Comparison of ENCODE assay signal across 19 cellular contexts in genomic region chr4:73743825-73744602, GRCh38. TPM values are rescaled to one million over a fixed set of nuclear protein-coding genes. Genes with fewer than 3 reads are reported as not detected.
"Had no signal": no experiment of that assay in that cellular context is flagged by ENCODE, and none has a peak within 500 bp of the region (broad histone marks: within the 10 kb centered on the region; RNA-seq: fewer than 3 reads in every experiment).

No MANE protein-coding gene starts in this region.

- H3K9me3 ChIP-seq: right lobe of liver had no signal

- H3K4me3 ChIP-seq: gastroesophageal sphincter, right lobe of liver, tibial nerve had no signal

- H3K36me3 ChIP-seq: gastroesophageal sphincter, right lobe of liver, tibial nerve had no signal

- FAIRE-seq: colon, keratinocyte had no signal

- DNase-seq: activated CD4-positive, alpha-beta T cell treated with anti-CD3 and anti-CD28 coated beads for 1 hour; activated CD4-positive, alpha-beta T cell treated with anti-CD3 and anti-CD28 coated beads, Interleukin-2, amount 50 U/mL, for 1 hour; activated CD8-positive, alpha-beta T cell treated with anti-CD3 and anti-CD28 coated beads for 36 hours; activated naive CD4-positive, alpha-beta T cell; activated T-cell treated with anti-CD3 and anti-CD28 coated beads, Interleukin-2, amount 50 U/mL, for 72 hours; anterior cingulate cortex; dermis blood vessel endothelial cell; effector CD8-positive, alpha-beta T cell; head of caudate nucleus; hippocampal formation; right lobe of liver; stimulated activated CD4-positive, alpha-beta T cell treated with anti-CD3 and anti-CD28 coated beads, Interleukin-2, amount 100 ng/mL, for 48 hours; stimulated activated naive CD4-positive, alpha-beta T cell treated with Interleukin-2 at 50 U/mL for 16 hours; T-helper 2 cell had no signal

- H3K27ac ChIP-seq: gastroesophageal sphincter, right lobe of liver, tibial nerve had no signal

RNA-seq across cellular contexts. Expression of gene CXCL8, which starts 3.6 kb away (rescaled TPM):
- total RNA-seq: WTC11 had no signal
